ENCODE assay signal across 1 cellular context in genomic region chr16:4450430-4450829, GRCh38.
A peak's percentile ranks its signal among the peaks of the same experiment; 100 is the strongest.
TF ChIP-seq lines count a peak whose summit lies in the region.

No MANE protein-coding gene starts in this region.

TF ChIP-seq in K562, 482 proteins besides CTCF, POLR2A, EP300 and RAD21:
- TF ChIP-seq NFIX (CRISPR knock-in tag; IDR thresholded peaks at IDR 0.05; ENCODE audit: low read depth) (no peak), RBFOX2 (IDR thresholded peaks at IDR 0.05; ENCODE audit: low read depth, low read length) (peak; percentile 28; the same call in 1 of the 2 replicates), ZNF395 (CRISPR knock-in tag; IDR thresholded peaks at IDR 0.05) (0 out of 2 replicates have a peak, but pooled peaks have one; percentile 16)
